2 cellular contexts compared by ENCODE assay signal in the genomic region with DNA sequence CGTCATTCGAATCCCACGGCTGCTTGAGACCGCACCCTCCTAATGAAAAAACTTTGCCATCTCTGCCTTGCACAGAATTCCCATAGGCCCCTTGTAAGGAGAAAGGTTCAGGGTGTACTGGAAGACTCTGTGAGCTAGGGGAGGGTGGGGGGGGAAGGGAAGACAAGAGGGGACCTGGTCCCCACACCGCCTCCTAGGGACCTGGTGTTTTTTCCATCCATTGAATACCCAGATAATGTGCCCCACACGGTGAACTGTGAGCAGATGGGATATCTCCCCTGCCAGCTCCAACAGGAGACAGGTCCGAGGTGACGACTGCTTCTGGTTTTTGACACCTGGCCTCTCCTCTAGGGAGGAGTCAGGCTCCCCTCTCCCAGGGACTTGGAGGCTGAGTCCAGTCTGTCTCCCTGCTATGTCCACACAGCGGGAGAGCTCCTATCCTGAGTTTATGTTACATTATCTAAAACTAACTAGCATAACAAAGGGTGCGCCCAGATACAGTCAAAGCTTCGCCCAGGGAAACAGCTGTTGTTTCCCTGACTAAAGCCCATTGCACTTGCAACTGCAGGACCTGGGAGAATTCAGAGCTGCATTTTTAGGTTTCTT.
A peak's percentile ranks its signal among the peaks of the same experiment; 100 is the strongest.
TF ChIP-seq lines count a peak whose summit lies in the region.

No MANE protein-coding gene starts in this region.

TF ChIP-seq in HepG2, 621 proteins besides CTCF, POLR2A, EP300 and RAD21:
- TF ChIP-seq ZNF740 (CRISPR knock-in tag; IDR thresholded peaks at IDR 0.05) = peak; percentile 52; the same call in 1 of the 2 replicates
- TF ChIP-seq HDAC2 (CRISPR knock-in tag; IDR thresholded peaks at IDR 0.05) = no peak

TF ChIP-seq in WTC11, 78 proteins besides CTCF, POLR2A, EP300 and RAD21:
- TF ChIP-seq TP53 (CRISPR knock-in tag; IDR thresholded peaks at IDR 0.05) (no peak), ZNF121 (CRISPR knock-in tag; IDR thresholded peaks at IDR 0.05) (no peak), AR (CRISPR knock-in tag; IDR thresholded peaks at IDR 0.05) (no peak), GTF2I (CRISPR knock-in tag; conservative IDR thresholded peaks at IDR 0.05) (no peak), ATF2 (CRISPR knock-in tag; IDR thresholded peaks at IDR 0.05; ENCODE audit: borderline replicate concordance, low read depth) (no peak), CBFB (CRISPR knock-in tag; IDR thresholded peaks at IDR 0.05; ENCODE audit: low read depth) (no peak), GRHL2 (CRISPR knock-in tag; IDR thresholded peaks at IDR 0.05; ENCODE audit: insufficient replicate concordance, severe bottlenecking) (no peak), ZNF423 (CRISPR knock-in tag; IDR thresholded peaks at IDR 0.05) (no peak), GABPB1 (CRISPR knock-in tag; IDR thresholded peaks at IDR 0.05) (no peak), OVOL2 (CRISPR knock-in tag; IDR thresholded peaks at IDR 0.05; ENCODE audit: borderline replicate concordance) (no peak), ZNF219 (CRISPR knock-in tag; IDR thresholded peaks at IDR 0.05; ENCODE audit: borderline replicate concordance) (no peak), SMAD3 (CRISPR knock-in tag; IDR thresholded peaks at IDR 0.05; ENCODE audit: borderline replicate concordance) (no peak), RELA (CRISPR knock-in tag; IDR thresholded peaks at IDR 0.05; ENCODE audit: borderline replicate concordance) (no peak)
- TF ChIP-seq, protein P1, sequence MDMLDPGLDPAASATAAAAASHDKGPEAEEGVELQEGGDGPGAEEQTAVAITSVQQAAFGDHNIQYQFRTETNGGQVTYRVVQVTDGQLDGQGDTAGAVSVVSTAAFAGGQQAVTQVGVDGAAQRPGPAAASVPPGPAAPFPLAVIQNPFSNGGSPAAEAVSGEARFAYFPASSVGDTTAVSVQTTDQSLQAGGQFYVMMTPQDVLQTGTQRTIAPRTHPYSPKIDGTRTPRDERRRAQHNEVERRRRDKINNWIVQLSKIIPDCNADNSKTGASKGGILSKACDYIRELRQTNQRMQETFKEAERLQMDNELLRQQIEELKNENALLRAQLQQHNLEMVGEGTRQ (CRISPR knock-in tag; IDR thresholded peaks at IDR 0.05) = no peak
- TF ChIP-seq, protein P2, sequence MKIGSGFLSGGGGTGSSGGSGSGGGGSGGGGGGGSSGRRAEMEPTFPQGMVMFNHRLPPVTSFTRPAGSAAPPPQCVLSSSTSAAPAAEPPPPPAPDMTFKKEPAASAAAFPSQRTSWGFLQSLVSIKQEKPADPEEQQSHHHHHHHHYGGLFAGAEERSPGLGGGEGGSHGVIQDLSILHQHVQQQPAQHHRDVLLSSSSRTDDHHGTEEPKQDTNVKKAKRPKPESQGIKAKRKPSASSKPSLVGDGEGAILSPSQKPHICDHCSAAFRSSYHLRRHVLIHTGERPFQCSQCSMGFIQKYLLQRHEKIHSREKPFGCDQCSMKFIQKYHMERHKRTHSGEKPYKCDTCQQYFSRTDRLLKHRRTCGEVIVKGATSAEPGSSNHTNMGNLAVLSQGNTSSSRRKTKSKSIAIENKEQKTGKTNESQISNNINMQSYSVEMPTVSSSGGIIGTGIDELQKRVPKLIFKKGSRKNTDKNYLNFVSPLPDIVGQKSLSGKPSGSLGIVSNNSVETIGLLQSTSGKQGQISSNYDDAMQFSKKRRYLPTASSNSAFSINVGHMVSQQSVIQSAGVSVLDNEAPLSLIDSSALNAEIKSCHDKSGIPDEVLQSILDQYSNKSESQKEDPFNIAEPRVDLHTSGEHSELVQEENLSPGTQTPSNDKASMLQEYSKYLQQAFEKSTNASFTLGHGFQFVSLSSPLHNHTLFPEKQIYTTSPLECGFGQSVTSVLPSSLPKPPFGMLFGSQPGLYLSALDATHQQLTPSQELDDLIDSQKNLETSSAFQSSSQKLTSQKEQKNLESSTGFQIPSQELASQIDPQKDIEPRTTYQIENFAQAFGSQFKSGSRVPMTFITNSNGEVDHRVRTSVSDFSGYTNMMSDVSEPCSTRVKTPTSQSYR (CRISPR knock-in tag; IDR thresholded peaks at IDR 0.05) = no peak
- TF ChIP-seq, protein P3, sequence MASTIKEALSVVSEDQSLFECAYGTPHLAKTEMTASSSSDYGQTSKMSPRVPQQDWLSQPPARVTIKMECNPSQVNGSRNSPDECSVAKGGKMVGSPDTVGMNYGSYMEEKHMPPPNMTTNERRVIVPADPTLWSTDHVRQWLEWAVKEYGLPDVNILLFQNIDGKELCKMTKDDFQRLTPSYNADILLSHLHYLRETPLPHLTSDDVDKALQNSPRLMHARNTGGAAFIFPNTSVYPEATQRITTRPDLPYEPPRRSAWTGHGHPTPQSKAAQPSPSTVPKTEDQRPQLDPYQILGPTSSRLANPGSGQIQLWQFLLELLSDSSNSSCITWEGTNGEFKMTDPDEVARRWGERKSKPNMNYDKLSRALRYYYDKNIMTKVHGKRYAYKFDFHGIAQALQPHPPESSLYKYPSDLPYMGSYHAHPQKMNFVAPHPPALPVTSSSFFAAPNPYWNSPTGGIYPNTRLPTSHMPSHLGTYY (CRISPR knock-in tag; IDR thresholded peaks at IDR 0.05) = no peak
